In genomic region chr19:10968527-10969081, GRCh38 we compare ENCODE assay signal across 11 cellular contexts. TPM values are rescaled to one million over a fixed set of nuclear protein-coding genes. Genes with fewer than 3 reads are reported as not detected.
DNase-seq lines count a peak whose midpoint lies in the region; ATAC-seq and TF ChIP-seq lines count a peak whose summit lies in the region.
"Had no signal": no experiment of that assay in that cellular context is flagged by ENCODE, and none has a peak within 500 bp of the region (broad histone marks: within the 10 kb centered on the region; RNA-seq: fewer than 3 reads in every experiment).

No MANE protein-coding gene starts in this region.

- 55 to 56% methylated on average over 9 of the region's 9 CpGs for WGBS in esophagus, 2 donors

- H3K9me3 ChIP-seq in esophagus (ENCODE audit: control insufficient read depth in 2 of 2, insufficient read depth in 1 of 2, low read depth in 1 of 2, low read length in 1 of 2), result no peaks in the 10 kb centered on the region
- H3K9me3 ChIP-seq: right lobe of liver had no signal

- no peak overlapping the region for H3K4me3 Mint-ChIP-seq in activated CD4-positive, alpha-beta memory T cell treated with anti-CD3 and anti-CD28 coated beads for 36 hours
- H3K4me3 Mint-ChIP-seq: immature natural killer cell had no signal

- POLR2A ChIA-PET in activated CD4-positive, alpha-beta memory T cell treated with anti-CD3 and anti-CD28 coated beads for 36 hours (lab: Charles Lee), result no interaction called here

- ATAC-seq in HG03139 (IDR thresholded peaks at IDR 0.05; ENCODE audit: unreplicated experiment), result no peak
- ATAC-seq: Panc1, right lobe of liver had no signal

- peaks cover 4 to 10% of the 10 kb centered on the region in 2 donors for H3K4me1 ChIP-seq in esophagus (ENCODE audit: control insufficient read depth in 2 of 2, insufficient read depth in 2 of 2, low read length in 1 of 2)
- H3K4me1 ChIP-seq: right lobe of liver had no signal

- H3K27me3 Mint-ChIP-seq in activated CD4-positive, alpha-beta memory T cell treated with anti-CD3 and anti-CD28 coated beads for 36 hours, result no peaks in the 10 kb centered on the region

- DNase-seq in NCI-H1105 (lab: John Stamatoyannopoulos, UW) (peak; percentile 60), renal cortical epithelial cell (ENCODE audit: low read depth) (peak; percentile 47), GM19240 (ENCODE audit: insufficient read length, low spot score) (no peak)
- no peak for DNase-seq in activated CD4-positive, alpha-beta memory T cell treated with anti-CD3 and anti-CD28 coated beads for 36 hours
- DNase-seq in activated CD4-positive, CD25-positive, alpha-beta regulatory T cell treated with anti-CD3 and anti-CD28 coated beads, Interleukin-2, amount 50 U/mL, for 72 hours, result no peak
- DNase-seq: immature natural killer cell, right lobe of liver had no signal

- no peak overlapping the region for H3K27ac Mint-ChIP-seq in activated CD4-positive, alpha-beta memory T cell treated with anti-CD3 and anti-CD28 coated beads for 36 hours

- no peaks in the 10 kb centered on the region for H3K36me3 Mint-ChIP-seq in activated CD4-positive, alpha-beta memory T cell treated with anti-CD3 and anti-CD28 coated beads for 36 hours

- H3K27me3 ChIP-seq in esophagus (ENCODE audit: control insufficient read depth in 1 of 2, insufficient read depth in 2 of 2, low read length in 2 of 2), result no peaks in the 10 kb centered on the region
- H3K27me3 ChIP-seq: right lobe of liver had no signal

- CTCF ChIA-PET in activated CD4-positive, alpha-beta memory T cell treated with anti-CD3 and anti-CD28 coated beads for 36 hours (lab: Charles Lee), result interaction anchor here (0.8 to 1.0 kb wide), 2 partner anchors 27 to 67 kb away, joined by 3 to 4 read pairs; no protein-coding TSS in a partner anchor

- peak overlapping the region; percentile 62 to 77 for H3K27ac ChIP-seq in esophagus (ENCODE audit: low read depth in 2 of 2, low read length in 1 of 2)
- H3K27ac ChIP-seq: right lobe of liver had no signal

- no peak for TF ChIP-seq CTCF in GM12875 (IDR thresholded peaks at IDR 0.05; ENCODE audit: borderline replicate concordance, insufficient read depth, low read depth, low read length)

- no peaks in the 10 kb centered on the region for H3K36me3 ChIP-seq in esophagus (ENCODE audit: control insufficient read depth in 2 of 2, insufficient read depth in 2 of 2, low read length in 1 of 2)
- H3K36me3 ChIP-seq: right lobe of liver had no signal

- intact Hi-C loops in activated CD4-positive, alpha-beta memory T cell treated with anti-CD3 and anti-CD28 coated beads for 36 hours (cut with micrococcal nuclease), result no loop called here

- peak overlapping the region; percentile 31 for H3K4me3 ChIP-seq in GM12875 (ENCODE audit: low read depth, low read length)
- no peak overlapping the region for H3K4me3 ChIP-seq in esophagus (ENCODE audit: low read depth in 1 of 2, low read length in 2 of 2)
- H3K4me3 ChIP-seq: right lobe of liver had no signal

- no peaks in the 10 kb centered on the region for H3K9me3 Mint-ChIP-seq in activated CD4-positive, alpha-beta memory T cell treated with anti-CD3 and anti-CD28 coated beads for 36 hours
- H3K9me3 Mint-ChIP-seq: immature natural killer cell had no signal

- H3K4me1 Mint-ChIP-seq in activated CD4-positive, alpha-beta memory T cell treated with anti-CD3 and anti-CD28 coated beads for 36 hours (ENCODE audit: low read depth), result peaks cover 46% of the 10 kb centered on the region

RNA-seq across cellular contexts. Expression of gene SMARCA4, which starts 7.8 kb away (rescaled TPM):
- polyA plus RNA-seq in esophagus, result 100 to 1,000 TPM in 1 of 2 donors, 10 to 100 TPM in 1; 66.8 to 113 TPM
- total RNA-seq in renal cortical epithelial cell, result 83.0 and 313 TPM in 2 replicates
- total RNA-seq in activated CD4-positive, alpha-beta memory T cell treated with anti-CD3 and anti-CD28 coated beads for 36 hours, result 100 to 1,000 TPM in 1 of 2 experiments, 10 to 100 TPM in 1; 97.8 to 101 TPM

RNA-seq across cellular contexts. Expression of gene TIMM29, which starts 40.0 kb away (rescaled TPM):
- 10 to 100 TPM; 14.1 to 16.7 TPM for polyA plus RNA-seq in esophagus
- total RNA-seq in renal cortical epithelial cell, result 38.9 and 48.6 TPM in 2 replicates
- total RNA-seq in activated CD4-positive, alpha-beta memory T cell treated with anti-CD3 and anti-CD28 coated beads for 36 hours, result 10 to 100 TPM; 15.6 to 16.4 TPM

RNA-seq across cellular contexts. Expression of gene YIPF2, which starts 40.2 kb away (rescaled TPM):
- polyA plus RNA-seq in esophagus, result 10 to 100 TPM; 37.3 to 47.7 TPM
- 67.5 and 148 TPM in 2 replicates for total RNA-seq in renal cortical epithelial cell
- 10 to 100 TPM; 25.6 to 28.4 TPM for total RNA-seq in activated CD4-positive, alpha-beta memory T cell treated with anti-CD3 and anti-CD28 coated beads for 36 hours

Comparison
In these comparisons a context has a peak if more than half of its experiments do, and no peak if none do; other contexts are left out.
1. DNase-seq: peak in NCI-H1105 (single experiment) and renal cortical epithelial cell (single experiment); none in GM19240 (single experiment), activated CD4-positive, alpha-beta memory T cell treated with anti-CD3 and anti-CD28 coated beads for 36 hours (single experiment) and activated CD4-positive, CD25-positive, alpha-beta regulatory T cell treated with anti-CD3 and anti-CD28 coated beads, Interleukin-2, amount 50 U/mL, for 72 hours (single experiment).